Comparison of ENCODE assay signal across 1 cellular context in genomic region chr7:43904533-43905208, GRCh38.
TF ChIP-seq lines count a peak whose summit lies in the region.

No MANE protein-coding gene starts in this region.

TF ChIP-seq in WTC11, 78 proteins besides CTCF, POLR2A, EP300 and RAD21 (continued from another document):
- TF ChIP-seq MXD4 (CRISPR knock-in tag; IDR thresholded peaks at IDR 0.05; ENCODE audit: borderline replicate concordance) = no peak
- TF ChIP-seq MAX (CRISPR knock-in tag; IDR thresholded peaks at IDR 0.05) = no peak
- no peak for TF ChIP-seq NR2C2 (CRISPR knock-in tag; IDR thresholded peaks at IDR 0.05)
- no peak for TF ChIP-seq RORB (CRISPR knock-in tag; IDR thresholded peaks at IDR 0.05)
